Comparison of ENCODE assay signal across 28 cellular contexts in the genomic region with DNA sequence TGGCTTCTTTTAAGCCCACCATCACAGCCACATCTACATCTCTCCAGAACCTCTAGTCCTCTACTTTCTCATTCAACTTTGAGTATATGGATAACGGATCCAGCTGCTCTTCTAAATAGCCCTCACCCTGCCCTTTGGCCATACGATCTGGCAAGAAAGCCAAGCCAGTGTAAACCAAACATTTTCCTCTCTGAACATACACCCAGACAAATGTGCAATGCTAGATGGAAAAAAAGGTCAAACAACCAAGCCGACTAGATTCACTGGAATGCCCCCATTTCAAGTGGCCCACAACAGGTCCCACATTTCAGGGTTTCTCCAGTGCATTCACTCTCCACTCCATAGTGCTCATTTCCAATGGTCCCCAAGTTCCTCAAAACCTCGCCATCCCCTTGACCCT.
"Had no signal": no experiment of that assay in that cellular context is flagged by ENCODE, and none has a peak within 500 bp of the region (broad histone marks: within the 10 kb centered on the region; RNA-seq: fewer than 3 reads in every experiment).

No MANE protein-coding gene starts in this region.

- H3K27ac Mint-ChIP-seq: activated CD4-positive, alpha-beta T cell treated with anti-CD3 and anti-CD28 coated beads for 36 hours; activated CD8-positive, alpha-beta memory T cell treated with anti-CD3 and anti-CD28 coated beads, Interleukin-2, amount 10 ng/mL, durations not matched to agents 7 days and 5 days; activated CD8-positive, alpha-beta T cell treated with anti-CD3 and anti-CD28 coated beads, Interleukin-2, amount 10 ng/mL, durations not matched to agents 7 days and 5 days; effector memory CD8-positive, alpha-beta T cell; mesothelial cell of epicardium; naive thymus-derived CD4-positive, alpha-beta T cell; T-helper 2 cell treated with Interferon-gamma antibody and Interleukin-4, amounts not matched to agents 5 μg/mL and 100 μg/mL, for 36 hours had no signal

- H3K36me3 Mint-ChIP-seq: activated CD8-positive, alpha-beta memory T cell treated with anti-CD3 and anti-CD28 coated beads, Interleukin-2, amount 10 ng/mL, durations not matched to agents 7 days and 5 days; activated naive CD4-positive, alpha-beta T cell treated with anti-CD3 and anti-CD28 coated beads, Interleukin-2, amount 50 U/mL, for 72 hours had no signal

- H3K27me3 ChIP-seq: gastrocnemius medialis, ovary, tibial nerve had no signal

- H3K9me3 Mint-ChIP-seq: effector memory CD8-positive, alpha-beta T cell; mesothelial cell of epicardium; T-helper 2 cell treated with Interferon-gamma antibody and Interleukin-4, amounts not matched to agents 5 μg/mL and 100 μg/mL, for 36 hours had no signal

- H3K27me3 Mint-ChIP-seq: activated CD4-positive, alpha-beta T cell treated with anti-CD3 and anti-CD28 coated beads for 36 hours; activated CD8-positive, alpha-beta memory T cell treated with anti-CD3 and anti-CD28 coated beads, Interleukin-2, amount 10 ng/mL, durations not matched to agents 7 days and 5 days; effector memory CD8-positive, alpha-beta T cell; naive thymus-derived CD4-positive, alpha-beta T cell; progenitor cell of endocrine pancreas had no signal

- ATAC-seq: activated CD4-positive, alpha-beta T cell treated with anti-CD3 and anti-CD28 coated beads for 36 hours; activated CD8-positive, alpha-beta memory T cell treated with anti-CD3 and anti-CD28 coated beads, Interleukin-2, amount 10 ng/mL, durations not matched to agents 7 days and 5 days; activated CD8-positive, alpha-beta T cell treated with anti-CD3 and anti-CD28 coated beads, Interleukin-2, amount 10 ng/mL, durations not matched to agents 7 days and 5 days; activated naive CD4-positive, alpha-beta T cell treated with anti-CD3 and anti-CD28 coated beads, Interleukin-2, amount 50 U/mL, for 72 hours; effector memory CD8-positive, alpha-beta T cell; gastrocnemius medialis; left ventricle myocardium superior; naive thymus-derived CD4-positive, alpha-beta T cell; sciatic nerve had no signal

- DNase-seq: activated CD4-positive, alpha-beta T cell treated with anti-CD3 and anti-CD28 coated beads for 36 hours; activated CD4-positive, CD25-positive, alpha-beta regulatory T cell; activated CD8-positive, alpha-beta memory T cell treated with anti-CD3 and anti-CD28 coated beads, Interleukin-2, amount 10 ng/mL, durations not matched to agents 7 days and 5 days; activated CD8-positive, alpha-beta T cell treated with anti-CD3 and anti-CD28 coated beads, Interleukin-2, amount 10 ng/mL, durations not matched to agents 7 days and 5 days; activated naive CD4-positive, alpha-beta T cell; activated T-cell treated with anti-CD3 and anti-CD28 coated beads, Interleukin-2, amount 50 U/mL, for 48 hours; cerebellar nuclear complex; cortex of kidney; effector memory CD8-positive, alpha-beta T cell; erythroblast; gastrocnemius medialis; glutamatergic neuron; islet precursor cell; left ventricle myocardium superior; mammary epithelial cell; naive thymus-derived CD4-positive, alpha-beta T cell; ovary; stimulated activated CD4-positive, alpha-beta T cell treated with anti-CD3 and anti-CD28 coated beads, Interleukin-12 subunit alpha, Interleukin-12 subunit beta, amount 100 ng/mL, for 4 hours; stimulated activated CD4-positive, alpha-beta T cell treated with anti-CD3 and anti-CD28 coated beads, Interleukin-4, amount 100 ng/mL, for 1 hour; stimulated activated naive CD4-positive, alpha-beta T cell; T-helper 1 cell had no signal

- H3K4me1 ChIP-seq: gastrocnemius medialis had no signal

- H3K36me3 ChIP-seq: gastrocnemius medialis, ovary had no signal

- H3K4me3 Mint-ChIP-seq: activated CD4-positive, alpha-beta T cell treated with anti-CD3 and anti-CD28 coated beads for 36 hours; activated CD8-positive, alpha-beta memory T cell treated with anti-CD3 and anti-CD28 coated beads, Interleukin-2, amount 10 ng/mL, durations not matched to agents 7 days and 5 days; activated CD8-positive, alpha-beta T cell treated with anti-CD3 and anti-CD28 coated beads, Interleukin-2, amount 10 ng/mL, durations not matched to agents 7 days and 5 days; effector memory CD8-positive, alpha-beta T cell; mesothelial cell of epicardium; naive thymus-derived CD4-positive, alpha-beta T cell; T-helper 2 cell treated with Interferon-gamma antibody and Interleukin-4, amounts not matched to agents 5 μg/mL and 100 μg/mL, for 36 hours had no signal

- H3K27ac ChIP-seq: gastrocnemius medialis, ovary, skin epidermis, tibial nerve had no signal

- H3K4me3 ChIP-seq: gastrocnemius medialis, ovary, skin epidermis, tibial nerve had no signal

- H3K9me3 ChIP-seq: gastrocnemius medialis, ovary, tibial nerve had no signal
